8 cellular contexts compared by ENCODE assay signal in genomic region chr18:23502516-23503037, GRCh38. TPM values are rescaled to one million over a fixed set of nuclear protein-coding genes. Genes with fewer than 3 reads are reported as not detected.
DNase-seq lines count a peak whose midpoint lies in the region; ATAC-seq and TF ChIP-seq lines count a peak whose summit lies in the region.

No MANE protein-coding gene starts in this region.

- H3K9me3 ChIP-seq in SJCRH30 (replicated peaks), result no peaks in the 10 kb centered on the region
- H3K9me3 ChIP-seq in sigmoid colon, result no peaks in the 10 kb centered on the region

- no peak for TF ChIP-seq POLR2A in sigmoid colon (IDR thresholded peaks at IDR 0.05)

- DNase-seq in H7 (no peak), SJCRH30 (no peak), fibroblast of pulmonary artery (ENCODE audit: low read depth) (no peak), sigmoid colon (no peak), MV-4-11 (lab: John Stamatoyannopoulos, UW) (no peak), superior temporal gyrus (ENCODE audit: extremely low spot score) (no peak), kidney tubule cell (ENCODE audit: low spot score) (no peak)

- intact Hi-C loops in sigmoid colon (cut with DNase I), result loop anchor here (2.0 to 10.0 kb wide), 5 partner anchors 50 to 365 kb away; partner anchors contain the start of genes CABLES1, NPC1 and RIOK3

- H3K27me3 ChIP-seq in H7 (ENCODE audit: control insufficient read depth, insufficient read depth, low read length), result peaks cover 8% of the 10 kb centered on the region; the same call in 1 of the 2 replicates
- no peaks in the 10 kb centered on the region for H3K27me3 ChIP-seq in SJCRH30
- no peaks in the 10 kb centered on the region for H3K27me3 ChIP-seq in sigmoid colon

- peak overlapping the region; percentile 56 for H3K27ac ChIP-seq in SJCRH30
- peak overlapping the region; percentile 89 to 96 (median 94) for H3K27ac ChIP-seq in sigmoid colon

- no peak for ATAC-seq in HG03469 (IDR thresholded peaks at IDR 0.05; ENCODE audit: unreplicated experiment)

- no peak for TF ChIP-seq EP300 in sigmoid colon (IDR thresholded peaks at IDR 0.05)

- H3K4me1 ChIP-seq in SJCRH30 (no peaks in the 10 kb centered on the region), sigmoid colon (peaks cover 0 to 29% (median 24%) of the 10 kb centered on the region in 4 donors)

- H3K36me3 ChIP-seq in H7 (replicated peaks; ENCODE audit: control insufficient read depth, insufficient read depth, low read length) (no peaks in the 10 kb centered on the region), SJCRH30 (no peaks in the 10 kb centered on the region), sigmoid colon (peaks cover 0 to under 1% (median 0%) of the 10 kb centered on the region in 4 donors)

- TF ChIP-seq CTCF in fibroblast of pulmonary artery (IDR thresholded peaks at IDR 0.05; ENCODE audit: low read length, missing control alignments) (no peak), sigmoid colon (IDR thresholded peaks at IDR 0.05) (no peak)

- H3K4me3 ChIP-seq in H7 (ENCODE audit: insufficient read depth, low read depth, low read length) (peak overlapping the region; percentile 78), SJCRH30 (peak overlapping the region; percentile 82), fibroblast of pulmonary artery (replicated peaks; ENCODE audit: low read depth, low read length) (peak overlapping the region; percentile 73), sigmoid colon (peak overlapping the region; percentile 64 to 100 (median 98))

- WGBS in sigmoid colon, 2 donors, result 7 to 33% methylated on average over 6 of the region's 6 CpGs

RNA-seq across cellular contexts. Expression of gene RMC1, which starts 0.7 kb away (rescaled TPM):
- total RNA-seq in H7 (2014; rRNA removed; shearing (Covaris generic)), result 13.0 and 15.1 TPM in 2 replicates
- total RNA-seq in SJCRH30 (2014; rRNA removed; shearing (Covaris generic)), result 18.6 and 18.8 TPM in 2 replicates
- 10 to 100 TPM; 11.8 to 21.6 (median 17.4) TPM for total RNA-seq in sigmoid colon
- 10 to 100 TPM; 19.8 to 38.1 (median 27.9) TPM for polyA plus RNA-seq in sigmoid colon

RNA-seq across cellular contexts. Expression of gene RIOK3, which starts 49.5 kb away (rescaled TPM):
- 23.1 and 44.6 TPM in 2 replicates for total RNA-seq in H7 (2014; rRNA removed; shearing (Covaris generic))
- 18.1 and 20.5 TPM in 2 replicates for total RNA-seq in SJCRH30 (2014; rRNA removed; shearing (Covaris generic))
- total RNA-seq in sigmoid colon, result 10 to 100 TPM; 38.2 to 54.6 (median 45.6) TPM
- polyA plus RNA-seq in sigmoid colon, result 100 to 1,000 TPM in 2 of 3 donors, 10 to 100 TPM in 1; 71.3 to 206 (median 161) TPM
